In the genomic region with DNA sequence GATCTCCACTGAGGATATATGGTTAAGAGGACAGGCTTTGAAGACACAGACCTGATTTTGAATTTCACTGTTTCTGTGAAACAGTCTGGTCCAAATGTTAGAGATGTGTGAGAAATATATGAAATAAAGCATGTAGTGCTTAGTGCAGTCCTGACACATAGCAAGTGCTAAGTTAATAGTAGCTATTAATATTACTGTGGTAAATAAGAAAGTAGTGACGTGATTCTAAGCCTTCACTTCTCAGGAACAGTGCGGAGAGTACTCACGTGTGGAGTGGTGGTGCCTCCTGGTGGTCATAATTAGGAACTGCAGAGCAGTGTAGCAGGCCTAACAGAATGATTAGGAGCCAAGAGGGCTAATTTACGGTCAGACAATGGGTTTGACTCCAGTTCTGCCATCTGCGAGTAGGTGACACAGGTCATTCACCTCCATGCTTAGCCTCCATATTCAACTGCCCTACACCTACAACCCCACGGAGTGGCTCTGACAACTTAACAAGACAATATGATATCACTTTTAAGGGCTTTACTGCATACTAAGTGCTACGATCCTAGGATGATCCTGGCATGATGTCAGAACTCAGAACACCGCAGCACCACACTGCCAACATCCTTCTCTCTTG, we compare ENCODE assay signal across 8 cellular contexts.
DNase-seq lines count a peak whose midpoint lies in the region; ATAC-seq and TF ChIP-seq lines count a peak whose summit lies in the region.

No MANE protein-coding gene starts in this region.

- TF ChIP-seq CTCF in endodermal cell (conservative IDR thresholded peaks at IDR 0.05): peak; percentile 99

- no peak overlapping the region for H3K4me3 ChIP-seq in endodermal cell (ENCODE audit: low read length)

- WGBS in endodermal cell (ENCODE audit: insufficient coverage in 1 of 2, insufficient read length in 1 of 2), 2 experiments: 39 to 45% methylated on average over 5 to 8 of the region's 8 CpGs

- H3K9me3 Mint-ChIP-seq in activated CD8-positive, alpha-beta T cell treated with anti-CD3 and anti-CD28 coated beads, Interleukin-2, amount 10 ng/mL, durations not matched to agents 7 days and 5 days (ENCODE audit: insufficient read depth): no peaks in the 10 kb centered on the region
- H3K9me3 Mint-ChIP-seq in endodermal cell: no peaks in the 10 kb centered on the region

- no peak overlapping the region for H3K9ac ChIP-seq in endodermal cell (ENCODE audit: extremely low read depth, low read length, poor library complexity, severe bottlenecking)

- CTCF ChIA-PET in activated CD8-positive, alpha-beta T cell treated with anti-CD3 and anti-CD28 coated beads, Interleukin-2, amount 10 ng/mL, durations not matched to agents 7 days and 5 days (lab: Charles Lee): interaction anchor here (0.6 to 7.6 kb wide), 26 partner anchors 9 to 631 kb away, joined by 3 to 103 read pairs (median 4); a partner anchor contains a TSS

- H3K36me3 Mint-ChIP-seq in activated CD8-positive, alpha-beta T cell treated with anti-CD3 and anti-CD28 coated beads, Interleukin-2, amount 10 ng/mL, durations not matched to agents 7 days and 5 days (ENCODE audit: low read depth): no peaks in the 10 kb centered on the region
- H3K36me3 Mint-ChIP-seq in endodermal cell (ENCODE audit: low read depth): no peaks in the 10 kb centered on the region

- H3K27me3 ChIP-seq in endodermal cell (ENCODE audit: control insufficient read depth, insufficient read depth, low read length, poor library complexity, severe bottlenecking): no peaks in the 10 kb centered on the region

- H3K27ac ChIP-seq in endodermal cell (ENCODE audit: low read depth, low read length): no peak overlapping the region

- POLR2A ChIA-PET in activated CD8-positive, alpha-beta T cell treated with anti-CD3 and anti-CD28 coated beads, Interleukin-2, amount 10 ng/mL, durations not matched to agents 7 days and 5 days (lab: Charles Lee): interaction anchor here (0.6 to 2.5 kb wide), 2 partner anchors 9 to 11 kb away, joined by 3 to 9 read pairs; no protein-coding TSS in a partner anchor

- H3K27me3 Mint-ChIP-seq in activated CD8-positive, alpha-beta T cell treated with anti-CD3 and anti-CD28 coated beads, Interleukin-2, amount 10 ng/mL, durations not matched to agents 7 days and 5 days (ENCODE audit: low read depth): peaks cover 7% of the 10 kb centered on the region
- H3K27me3 Mint-ChIP-seq in endodermal cell (ENCODE audit: insufficient read depth): no peaks in the 10 kb centered on the region

- no peak for TF ChIP-seq POLR2A in GM18505 (IDR thresholded peaks at IDR 0.05; ENCODE audit: borderline replicate concordance, extremely low read depth, insufficient read depth, insufficient read length)

- no peaks in the 10 kb centered on the region for H3K9me3 ChIP-seq in endodermal cell (ENCODE audit: control insufficient read depth, low read length)

- no peaks in the 10 kb centered on the region for H3K4me1 ChIP-seq in endodermal cell (ENCODE audit: control insufficient read depth, insufficient read depth, low read length)

- no peak overlapping the region for H3K27ac Mint-ChIP-seq in activated CD8-positive, alpha-beta T cell treated with anti-CD3 and anti-CD28 coated beads, Interleukin-2, amount 10 ng/mL, durations not matched to agents 7 days and 5 days
- H3K27ac Mint-ChIP-seq in endodermal cell: no peak overlapping the region

- no peaks in the 10 kb centered on the region for H3K36me3 ChIP-seq in endodermal cell (ENCODE audit: control insufficient read depth, insufficient read depth, low read length)

- peak; percentile 76 for ATAC-seq in GM18505 (IDR thresholded peaks at IDR 0.05; ENCODE audit: unreplicated experiment)
- peak; percentile 69 for ATAC-seq in HG03520 (IDR thresholded peaks at IDR 0.05; ENCODE audit: unreplicated experiment)
- peak; percentile 95 for ATAC-seq in activated CD8-positive, alpha-beta T cell treated with anti-CD3 and anti-CD28 coated beads, Interleukin-2, amount 10 ng/mL, durations not matched to agents 7 days and 5 days

- DNase-seq in A172 (ENCODE audit: low spot score) (peak; percentile 75), NCI-H774 (lab: John Stamatoyannopoulos, UW) (peak; percentile 65), endodermal cell (peak; percentile 89), middle frontal gyrus (ENCODE audit: extremely low spot score, low spot score) (peak; percentile 72)
- DNase-seq in activated CD8-positive, alpha-beta T cell treated with anti-CD3 and anti-CD28 coated beads, Interleukin-2, amount 10 ng/mL, durations not matched to agents 7 days and 5 days: peak; percentile 85
- peak; percentile 83 for DNase-seq in stimulated activated CD8-positive, alpha-beta memory T cell treated with anti-CD3 and anti-CD28 coated beads, Interleukin-4, amount 100 ng/mL, for 48 hours

- H3K4me3 Mint-ChIP-seq in activated CD8-positive, alpha-beta T cell treated with anti-CD3 and anti-CD28 coated beads, Interleukin-2, amount 10 ng/mL, durations not matched to agents 7 days and 5 days: no peak overlapping the region
- H3K4me3 Mint-ChIP-seq in endodermal cell: no peak overlapping the region

- H3K4me1 Mint-ChIP-seq in activated CD8-positive, alpha-beta T cell treated with anti-CD3 and anti-CD28 coated beads, Interleukin-2, amount 10 ng/mL, durations not matched to agents 7 days and 5 days (ENCODE audit: low read depth): peaks cover 19% of the 10 kb centered on the region
- no peaks in the 10 kb centered on the region for H3K4me1 Mint-ChIP-seq in endodermal cell
